19 cellular contexts compared by ENCODE assay signal in the genomic region with DNA sequence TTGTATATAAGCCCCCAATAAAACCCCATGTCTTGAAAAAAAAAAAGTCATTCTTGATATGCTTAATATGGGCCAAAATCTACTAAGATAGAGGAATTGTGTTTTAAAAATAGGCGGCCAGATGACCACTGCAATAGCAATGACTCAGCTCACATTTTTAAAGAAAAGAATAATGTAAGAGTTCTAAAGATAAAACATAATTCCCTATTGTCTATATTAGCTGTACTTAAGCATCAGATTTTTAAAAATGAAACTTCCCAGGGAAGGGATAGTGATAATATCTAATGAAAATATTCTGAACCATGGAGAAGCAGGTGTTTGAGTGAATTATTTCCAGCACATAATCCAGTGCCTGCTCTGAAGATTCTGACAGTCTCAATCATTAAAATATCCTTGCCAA. TPM values are rescaled to one million over a fixed set of nuclear protein-coding genes. Genes with fewer than 3 reads are reported as not detected.
DNase-seq lines count a peak whose midpoint lies in the region; ATAC-seq and TF ChIP-seq lines count a peak whose summit lies in the region.
"Had no signal": no experiment of that assay in that cellular context is flagged by ENCODE, and none has a peak within 500 bp of the region (broad histone marks: within the 10 kb centered on the region; RNA-seq: fewer than 3 reads in every experiment).

No MANE protein-coding gene starts in this region.

- H3K4me1 Mint-ChIP-seq in osteocyte (ENCODE audit: unreplicated experiment), result peaks cover 55% of the 10 kb centered on the region

- peak; percentile 38 for ATAC-seq in SK-N-SH treated with all-trans-retinoic acid at 6 μM for 48 hours
- ATAC-seq: A549 had no signal

- no peaks in the 10 kb centered on the region for H3K9me3 Mint-ChIP-seq in osteocyte (ENCODE audit: unreplicated experiment)

- peak overlapping the region; percentile 48 for H3K27ac Mint-ChIP-seq in osteocyte (ENCODE audit: unreplicated experiment)
- H3K27ac Mint-ChIP-seq: CD4-positive, CD25-positive, alpha-beta regulatory T cell had no signal

- no peaks in the 10 kb centered on the region for H3K27me3 Mint-ChIP-seq in osteocyte (ENCODE audit: unreplicated experiment)

- TF ChIP-seq CTCF in osteocyte (IDR thresholded peaks at IDR 0.05), result no peak

- peaks cover 21% of the 10 kb centered on the region for H3K36me3 Mint-ChIP-seq in osteocyte (ENCODE audit: unreplicated experiment)
- H3K36me3 Mint-ChIP-seq: CD4-positive, CD25-positive, alpha-beta regulatory T cell had no signal

- H3K27me3 ChIP-seq in BLaER1 treated with 17β-estradiol and CSF1 and Interleukin-3, amounts not matched to agents 10 nM and 100 nM, result no peaks in the 10 kb centered on the region

- H3K4me2 ChIP-seq in BLaER1 treated with 17β-estradiol and CSF1 and Interleukin-3, amounts not matched to agents 10 nM and 100 nM, result peak overlapping the region in 8 of 11 experiments; percentile 1 to 54 (median 8); a peak in 8 of 22 replicates
- H3K4me2 ChIP-seq: A549, PC-9 had no signal

- DNase-seq in epithelial cell of prostate (ENCODE audit: low read depth, low spot score), result no peak
- DNase-seq in osteocyte (ENCODE audit: extremely low spot score, unreplicated experiment), result no peak
- DNase-seq in cortex of kidney (lab: John Stamatoyannopoulos, UW), result no peak
- no peak for DNase-seq in pons (ENCODE audit: low spot score)
- no peak for DNase-seq in NCI-H146 (lab: John Stamatoyannopoulos, UW)
- no peak for DNase-seq in SW 1271 (lab: John Stamatoyannopoulos, UW)
- DNase-seq: CD4-positive, CD25-positive, alpha-beta regulatory T cell; DMS79 treated with DMSO at 0.1 percent for 48 hours; GDM1; GM23248; KBM-7; NCI-H1092; NCI-H1694; PC-9; SHP77 had no signal

- H3K4me1 ChIP-seq in BLaER1 treated with 17β-estradiol and CSF1 and Interleukin-3, amounts not matched to agents 10 nM and 100 nM, result peaks cover 44 to 80% (median 61%) of the 10 kb centered on the region in 10 experiments

- H3K9me3 ChIP-seq in BLaER1 treated with 17β-estradiol and CSF1 and Interleukin-3, amounts not matched to agents 10 nM and 100 nM (replicated peaks in 1 of 11), result no peaks in the 10 kb centered on the region
- H3K9me3 ChIP-seq: A549 had no signal

- H3K36me3 ChIP-seq in BLaER1 treated with 17β-estradiol and CSF1 and Interleukin-3, amounts not matched to agents 10 nM and 100 nM, result peaks cover 0 to 72% (median 52%) of the 10 kb centered on the region in 11 experiments; a peak in 14 of 22 replicates

- no peak overlapping the region for H3K9ac ChIP-seq in BLaER1 treated with 17β-estradiol and CSF1 and Interleukin-3, amounts not matched to agents 10 nM and 100 nM
- H3K9ac ChIP-seq: GM23248 had no signal

- H4K20me1 ChIP-seq in BLaER1 treated with 17β-estradiol and CSF1 and Interleukin-3, amounts not matched to agents 10 nM and 100 nM, result peaks cover 0 to 98% (median 0%) of the 10 kb centered on the region in 11 experiments; a peak in 7 of 22 replicates

- no peak overlapping the region for H3K4me3 ChIP-seq in BLaER1 treated with 17β-estradiol and CSF1 and Interleukin-3, amounts not matched to agents 10 nM and 100 nM
- H3K4me3 ChIP-seq: A549, GM23248, PC-9 had no signal

- no peak overlapping the region for H3K4me3 Mint-ChIP-seq in osteocyte (ENCODE audit: unreplicated experiment)
- H3K4me3 Mint-ChIP-seq: CD4-positive, CD25-positive, alpha-beta regulatory T cell had no signal

- peak overlapping the region in 2 of 11 experiments; percentile 5 to 17; a peak in 1 of 22 replicates for H3K27ac ChIP-seq in BLaER1 treated with 17β-estradiol and CSF1 and Interleukin-3, amounts not matched to agents 10 nM and 100 nM
- peak overlapping the region; percentile 53 for H3K27ac ChIP-seq in epithelial cell of prostate
- H3K27ac ChIP-seq: A549, GM23248, HL-60, PC-9 had no signal

TF ChIP-seq in SK-N-SH treated with all-trans-retinoic acid at 6 μM for 48 hours, 23 proteins besides CTCF, POLR2A, EP300 and RAD21:
- TF ChIP-seq, protein P1, sequence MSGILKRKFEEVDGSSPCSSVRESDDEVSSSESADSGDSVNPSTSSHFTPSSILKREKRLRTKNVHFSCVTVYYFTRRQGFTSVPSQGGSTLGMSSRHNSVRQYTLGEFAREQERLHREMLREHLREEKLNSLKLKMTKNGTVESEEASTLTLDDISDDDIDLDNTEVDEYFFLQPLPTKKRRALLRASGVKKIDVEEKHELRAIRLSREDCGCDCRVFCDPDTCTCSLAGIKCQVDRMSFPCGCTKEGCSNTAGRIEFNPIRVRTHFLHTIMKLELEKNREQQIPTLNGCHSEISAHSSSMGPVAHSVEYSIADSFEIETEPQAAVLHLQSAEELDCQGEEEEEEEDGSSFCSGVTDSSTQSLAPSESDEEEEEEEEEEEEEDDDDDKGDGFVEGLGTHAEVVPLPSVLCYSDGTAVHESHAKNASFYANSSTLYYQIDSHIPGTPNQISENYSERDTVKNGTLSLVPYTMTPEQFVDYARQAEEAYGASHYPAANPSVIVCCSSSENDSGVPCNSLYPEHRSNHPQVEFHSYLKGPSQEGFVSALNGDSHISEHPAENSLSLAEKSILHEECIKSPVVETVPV (CRISPR knock-in tag; IDR thresholded peaks at IDR 0.05), result no peak
- TF ChIP-seq ZC3H10 (CRISPR knock-in tag; IDR thresholded peaks at IDR 0.05) (no peak), ISL1 (CRISPR knock-in tag; IDR thresholded peaks at IDR 0.05) (peak; percentile 54), SNAI2 (CRISPR knock-in tag; IDR thresholded peaks at IDR 0.05) (no peak), ESRRG (CRISPR knock-in tag; IDR thresholded peaks at IDR 0.05) (no peak)
- TF ChIP-seq, protein P2, sequence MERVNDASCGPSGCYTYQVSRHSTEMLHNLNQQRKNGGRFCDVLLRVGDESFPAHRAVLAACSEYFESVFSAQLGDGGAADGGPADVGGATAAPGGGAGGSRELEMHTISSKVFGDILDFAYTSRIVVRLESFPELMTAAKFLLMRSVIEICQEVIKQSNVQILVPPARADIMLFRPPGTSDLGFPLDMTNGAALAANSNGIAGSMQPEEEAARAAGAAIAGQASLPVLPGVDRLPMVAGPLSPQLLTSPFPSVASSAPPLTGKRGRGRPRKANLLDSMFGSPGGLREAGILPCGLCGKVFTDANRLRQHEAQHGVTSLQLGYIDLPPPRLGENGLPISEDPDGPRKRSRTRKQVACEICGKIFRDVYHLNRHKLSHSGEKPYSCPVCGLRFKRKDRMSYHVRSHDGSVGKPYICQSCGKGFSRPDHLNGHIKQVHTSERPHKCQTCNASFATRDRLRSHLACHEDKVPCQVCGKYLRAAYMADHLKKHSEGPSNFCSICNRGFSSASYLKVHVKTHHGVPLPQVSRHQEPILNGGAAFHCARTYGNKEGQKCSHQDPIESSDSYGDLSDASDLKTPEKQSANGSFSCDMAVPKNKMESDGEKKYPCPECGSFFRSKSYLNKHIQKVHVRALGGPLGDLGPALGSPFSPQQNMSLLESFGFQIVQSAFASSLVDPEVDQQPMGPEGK (CRISPR knock-in tag; IDR thresholded peaks at IDR 0.05; ENCODE audit: borderline replicate concordance), result no peak
- TF ChIP-seq, protein P3, sequence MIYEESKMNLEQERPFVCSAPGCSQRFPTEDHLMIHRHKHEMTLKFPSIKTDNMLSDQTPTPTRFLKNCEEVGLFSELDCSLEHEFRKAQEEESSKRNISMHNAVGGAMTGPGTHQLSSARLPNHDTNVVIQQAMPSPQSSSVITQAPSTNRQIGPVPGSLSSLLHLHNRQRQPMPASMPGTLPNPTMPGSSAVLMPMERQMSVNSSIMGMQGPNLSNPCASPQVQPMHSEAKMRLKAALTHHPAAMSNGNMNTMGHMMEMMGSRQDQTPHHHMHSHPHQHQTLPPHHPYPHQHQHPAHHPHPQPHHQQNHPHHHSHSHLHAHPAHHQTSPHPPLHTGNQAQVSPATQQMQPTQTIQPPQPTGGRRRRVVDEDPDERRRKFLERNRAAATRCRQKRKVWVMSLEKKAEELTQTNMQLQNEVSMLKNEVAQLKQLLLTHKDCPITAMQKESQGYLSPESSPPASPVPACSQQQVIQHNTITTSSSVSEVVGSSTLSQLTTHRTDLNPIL (CRISPR knock-in tag; IDR thresholded peaks at IDR 0.05; ENCODE audit: low read depth), result no peak

RNA-seq across cellular contexts. Expression of a gene that starts 31.7 kb away (rescaled TPM):
- total RNA-seq in osteocyte, result 49.2 and 50.0 TPM in 2 replicates
